8 cellular contexts compared by ENCODE assay signal in the genomic region with DNA sequence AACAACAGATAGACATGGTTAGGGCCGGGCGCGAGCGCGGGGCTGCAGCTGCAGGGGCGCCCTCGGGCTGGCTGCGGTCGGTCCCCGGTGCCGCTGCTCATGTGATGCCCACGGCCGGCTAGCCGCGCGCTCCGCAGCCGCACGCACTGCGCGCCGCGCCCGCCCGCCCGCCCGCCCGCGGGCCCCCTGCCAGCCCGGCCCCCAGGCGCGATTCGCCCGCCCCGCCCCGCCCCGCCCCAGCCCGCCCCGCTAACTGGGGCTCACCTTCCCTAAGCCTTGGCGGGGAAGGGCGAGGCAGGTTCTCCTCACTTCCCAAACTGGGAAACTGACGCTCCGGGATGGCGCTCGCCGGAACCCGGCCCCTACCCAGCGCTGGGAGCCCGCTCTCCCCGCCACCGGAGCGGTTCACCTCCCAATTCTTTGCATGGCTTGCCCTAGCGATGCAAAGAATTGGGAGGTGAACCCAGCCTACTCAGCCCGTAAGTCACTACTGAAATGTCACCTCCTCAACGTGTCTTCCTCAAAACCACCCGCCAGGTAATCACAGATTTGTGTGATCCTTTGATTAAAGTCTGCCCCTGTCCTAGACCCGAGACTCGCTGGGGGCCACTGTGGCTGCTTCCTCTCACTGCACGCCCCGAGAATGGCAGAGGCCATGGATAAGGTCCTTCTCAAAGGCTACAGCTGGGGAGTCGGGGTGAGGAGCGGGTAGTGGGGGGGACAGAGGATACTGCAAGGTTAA.
DNase-seq lines count a peak whose midpoint lies in the region; ATAC-seq, FAIRE-seq and TF ChIP-seq lines count a peak whose summit lies in the region.

No MANE protein-coding gene starts in this region.

- H3K79me2 ChIP-seq in DOHH2 (ENCODE audit: control insufficient read depth, low read length) (no peaks in the 10 kb centered on the region), OCI-LY1 (ENCODE audit: insufficient read depth, low read length) (no peaks in the 10 kb centered on the region), astrocyte (ENCODE audit: insufficient read depth, low read length) (peaks cover 3% of the 10 kb centered on the region)

- no peak for TF ChIP-seq EP300 in upper lobe of left lung (IDR thresholded peaks at IDR 0.05)

- TF ChIP-seq CTCF in DOHH2 (IDR thresholded peaks at IDR 0.05; ENCODE audit: low read depth, low read length, poor library complexity, severe bottlenecking) (no peak), OCI-LY1 (IDR thresholded peaks at IDR 0.05; ENCODE audit: low read length) (no peak), astrocyte (IDR thresholded peaks at IDR 0.05; ENCODE audit: insufficient read depth, low read depth, low read length) (no peak), lower lobe of right lung (IDR thresholded peaks at IDR 0.05) (no peak), upper lobe of left lung (IDR thresholded peaks at IDR 0.05) (no peak)

- H3K36me3 Mint-ChIP-seq in astrocyte (ENCODE audit: low read depth, unreplicated experiment) = peaks cover 2% of the 10 kb centered on the region

- 15 to 34% methylated on average over 14 to 48 of the region's 62 CpGs for WGBS in upper lobe of left lung, 2 donors

- peaks cover 18% of the 10 kb centered on the region for H3K27me3 Mint-ChIP-seq in astrocyte (ENCODE audit: low read depth, unreplicated experiment)

- intact Hi-C loops in lower lobe of right lung (cut with DNase I) = no loop called here

- ATAC-seq in GM21390 (IDR thresholded peaks at IDR 0.05; ENCODE audit: unreplicated experiment) (peak; percentile 23), lower lobe of right lung (peak; percentile 8 to 15), upper lobe of left lung (ENCODE audit: low FRiP score in 2 of 2) (no peak)

- H3K4me3 ChIP-seq in DOHH2 (ENCODE audit: low read length) = peak overlapping the region; percentile 74
- peak overlapping the region; percentile 62 for H3K4me3 ChIP-seq in OCI-LY1 (ENCODE audit: low read depth, low read length, poor library complexity, severe bottlenecking)
- H3K4me3 ChIP-seq in astrocyte (ENCODE audit: insufficient read depth, low read depth, low read length) = peak overlapping the region; percentile 56
- peak overlapping the region; percentile 40 for H3K4me3 ChIP-seq in lower lobe of right lung
- peak overlapping the region in 3 of 4 donors; percentile 29 to 46 (median 44) for H3K4me3 ChIP-seq in upper lobe of left lung

- H3K9ac ChIP-seq in OCI-LY1 (ENCODE audit: low read length) = peak overlapping the region; percentile 40; the same call in 1 of the 2 replicates
- peak overlapping the region; percentile 58 for H3K9ac ChIP-seq in astrocyte (ENCODE audit: low read length)

- FAIRE-seq in astrocyte (lab: Jason Lieb, UNC) = no peak

- H3K4me2 ChIP-seq in DOHH2 (ENCODE audit: low read length) = peak overlapping the region; percentile 97
- H3K4me2 ChIP-seq in OCI-LY1 (ENCODE audit: low read length) = peak overlapping the region; percentile 87
- peak overlapping the region; percentile 89 for H3K4me2 ChIP-seq in astrocyte (ENCODE audit: low read length)

- H4K20me1 ChIP-seq in DOHH2 (ENCODE audit: control insufficient read depth, insufficient read depth, low read depth, low read length) (no peaks in the 10 kb centered on the region), OCI-LY1 (ENCODE audit: insufficient read depth, low read length) (no peaks in the 10 kb centered on the region), astrocyte (ENCODE audit: insufficient read depth, low read length) (peaks cover 13% of the 10 kb centered on the region)

- no peak for DNase-seq in astrocyte (ENCODE audit: low read depth)
- DNase-seq in lower lobe of right lung = no peak
- peak in 1 of 2 donors; percentile 88 for DNase-seq in upper lobe of left lung
- no peak for DNase-seq in SIG-M5 treated with dmso at 0.1 percent for 504 hours (lab: John Stamatoyannopoulos, UW; ENCODE audit: unreplicated experiment)
- no peak for DNase-seq in SHP77 (lab: John Stamatoyannopoulos, UW)

- H3K36me3 ChIP-seq in DOHH2 (ENCODE audit: control insufficient read depth, low read length) = no peaks in the 10 kb centered on the region
- no peaks in the 10 kb centered on the region for H3K36me3 ChIP-seq in OCI-LY1 (ENCODE audit: insufficient read depth, low read length)
- no peaks in the 10 kb centered on the region for H3K36me3 ChIP-seq in astrocyte (ENCODE audit: insufficient read depth, low read length)
- no peaks in the 10 kb centered on the region for H3K36me3 ChIP-seq in lower lobe of right lung
- H3K36me3 ChIP-seq in upper lobe of left lung = no peaks in the 10 kb centered on the region

- H3K27me3 ChIP-seq in DOHH2 (ENCODE audit: control insufficient read depth, low read length) (peaks cover 21% of the 10 kb centered on the region), OCI-LY1 (ENCODE audit: insufficient read depth, low read length) (no peaks in the 10 kb centered on the region), astrocyte (ENCODE audit: insufficient read depth, low read length) (peaks cover 2% of the 10 kb centered on the region), lower lobe of right lung (ENCODE audit: low read depth) (no peaks in the 10 kb centered on the region), upper lobe of left lung (peaks cover 0 to 4% (median 0%) of the 10 kb centered on the region in 4 donors)

- H3F3A ChIP-seq in DOHH2 (ENCODE audit: control insufficient read depth, insufficient read depth) (no peaks in the 10 kb centered on the region), OCI-LY1 (ENCODE audit: insufficient read depth, low read length) (no peaks in the 10 kb centered on the region)

- H3K27ac ChIP-seq in DOHH2 (ENCODE audit: low read depth, low read length) = no peak overlapping the region
- no peak overlapping the region for H3K27ac ChIP-seq in OCI-LY1 (ENCODE audit: low read depth, low read length, poor library complexity, severe bottlenecking)
- no peak overlapping the region for H3K27ac ChIP-seq in astrocyte (ENCODE audit: low read depth, low read length)
- no peak overlapping the region for H3K27ac ChIP-seq in lower lobe of right lung
- no peak overlapping the region for H3K27ac ChIP-seq in upper lobe of left lung

- H3K9me3 ChIP-seq in DOHH2 (ENCODE audit: control insufficient read depth, insufficient read depth, low read length) (no peaks in the 10 kb centered on the region), OCI-LY1 (ENCODE audit: low read length) (no peaks in the 10 kb centered on the region), astrocyte (ENCODE audit: insufficient read depth, low read depth, low read length) (no peaks in the 10 kb centered on the region), lower lobe of right lung (no peaks in the 10 kb centered on the region), upper lobe of left lung (no peaks in the 10 kb centered on the region)

- TF ChIP-seq POLR2A in upper lobe of left lung (IDR thresholded peaks at IDR 0.05) = no peak

- H3K4me3 Mint-ChIP-seq in astrocyte (ENCODE audit: unreplicated experiment) = peak overlapping the region; percentile 83

- peak overlapping the region; percentile 34 for H3K27ac Mint-ChIP-seq in astrocyte (ENCODE audit: unreplicated experiment)

- no peaks in the 10 kb centered on the region for H3K9me3 Mint-ChIP-seq in astrocyte (ENCODE audit: unreplicated experiment)

- H2AFZ ChIP-seq in OCI-LY1 (ENCODE audit: low read length) (no peak overlapping the region), astrocyte (ENCODE audit: low read depth, low read length) (peak overlapping the region; percentile 51)

- H3K4me1 ChIP-seq in DOHH2 (ENCODE audit: control insufficient read depth, low read length) (peaks cover 53% of the 10 kb centered on the region), OCI-LY1 (ENCODE audit: insufficient read depth, low read length, severe bottlenecking) (peaks cover 35% of the 10 kb centered on the region), astrocyte (ENCODE audit: insufficient read depth, low read length) (peaks cover 35% of the 10 kb centered on the region), lower lobe of right lung (peaks cover 29% of the 10 kb centered on the region), upper lobe of left lung (peaks cover 19 to 35% (median 26%) of the 10 kb centered on the region in 4 donors)

- H3K9me2 ChIP-seq in DOHH2 (replicated peaks; ENCODE audit: control insufficient read depth, low read length) (no peaks in the 10 kb centered on the region), OCI-LY1 (ENCODE audit: low read depth, low read length) (no peaks in the 10 kb centered on the region)

- peaks cover 25% of the 10 kb centered on the region for H3K4me1 Mint-ChIP-seq in astrocyte (ENCODE audit: low read depth, unreplicated experiment)

Comparison
In these comparisons a context has a peak if more than half of its experiments do, and no peak if none do; other contexts are left out.
1. ATAC-seq: peak in GM21390 (single experiment) and lower lobe of right lung (2 of 2); none in upper lobe of left lung (0 of 2).
2. Peak in every context shown above with its lines, with median percentiles within 50 percentile points of each other: H3K4me2 ChIP-seq and H3K4me3 ChIP-seq.